Comparison of ENCODE assay signal across 28 cellular contexts in genomic region chr2:62361964-62362363, GRCh38.
"Had no signal": no experiment of that assay in that cellular context is flagged by ENCODE, and none has a peak within 500 bp of the region (broad histone marks: within the 10 kb centered on the region; RNA-seq: fewer than 3 reads in every experiment).

No MANE protein-coding gene starts in this region.

- ATAC-seq: activated CD4-positive, CD25-positive, alpha-beta regulatory T cell treated with anti-CD3 and anti-CD28 coated beads, Interleukin-2, amount 50 U/mL, for 24 hours; activated CD8-positive, alpha-beta T cell treated with anti-CD3 and anti-CD28 coated beads for 36 hours; activated T-cell treated with anti-CD3 and anti-CD28 coated beads, Interleukin-2, amount 50 U/mL, for 4 hours; gastrocnemius medialis; heart left ventricle; T-helper 17 cell had no signal

- H3K9me3 ChIP-seq: gastrocnemius medialis had no signal

- H3K4me3 ChIP-seq: coronary artery, dorsolateral prefrontal cortex, esophagus muscularis mucosa, gastrocnemius medialis, heart left ventricle had no signal

- DNase-seq: activated B cell treated with CpG ODN at 0.5 μM for 24 hours; activated CD4-positive, alpha-beta T cell treated with anti-CD3 and anti-CD28 coated beads for 48 hours; activated CD4-positive, alpha-beta T cell treated with anti-CD3 and anti-CD28 coated beads, Interleukin-2, amount 50 U/mL, for 1 hour; activated CD4-positive, alpha-beta T cell treated with anti-CD3 and anti-CD28 coated beads, Interleukin-2, amount 50 U/mL, for 48 hours; activated CD8-positive, alpha-beta memory T cell treated with anti-CD3 and anti-CD28 coated beads for 24 hours; activated CD8-positive, alpha-beta T cell treated with anti-CD3 and anti-CD28 coated beads for 36 hours; activated effector memory CD4-positive, alpha-beta T cell treated with Interleukin-2 at 50 U/mL for 16 hours; activated gamma-delta T cell treated with Interleukin-2 at 50 U/mL for 16 hours; activated naive CD4-positive, alpha-beta T cell treated with anti-CD3 and anti-CD28 coated beads, Interleukin-2, amount 50 U/mL, for 16 hours; activated naive CD4-positive, alpha-beta T cell treated with Interleukin-2 at 50 U/mL for 16 hours; activated T-cell treated with anti-CD3 and anti-CD28 coated beads, Interleukin-2, amount 50 U/mL, for 4 hours; amniotic stem cell; anterior cingulate cortex; brain microvascular endothelial cell; dorsolateral prefrontal cortex; effector memory CD4-positive, alpha-beta T cell; gastrocnemius medialis; glutamatergic neuron; heart left ventricle; T-helper 17 cell; T1000; WERI-Rb-1 had no signal

- FAIRE-seq: astrocyte, bronchial epithelial cell had no signal

- H3K27ac ChIP-seq: brain microvascular endothelial cell, coronary artery, dorsolateral prefrontal cortex, esophagus muscularis mucosa, foreskin keratinocyte, gastrocnemius medialis, heart left ventricle, WERI-Rb-1 had no signal

- H3K4me1 ChIP-seq: esophagus muscularis mucosa, foreskin keratinocyte, gastrocnemius medialis, heart left ventricle had no signal

- H3K36me3 ChIP-seq: brain microvascular endothelial cell, esophagus muscularis mucosa, gastrocnemius medialis, heart left ventricle, WERI-Rb-1 had no signal

- H3K27me3 ChIP-seq: brain microvascular endothelial cell, dorsolateral prefrontal cortex, esophagus muscularis mucosa, foreskin keratinocyte, gastrocnemius medialis, heart left ventricle had no signal
